In the genomic region with DNA sequence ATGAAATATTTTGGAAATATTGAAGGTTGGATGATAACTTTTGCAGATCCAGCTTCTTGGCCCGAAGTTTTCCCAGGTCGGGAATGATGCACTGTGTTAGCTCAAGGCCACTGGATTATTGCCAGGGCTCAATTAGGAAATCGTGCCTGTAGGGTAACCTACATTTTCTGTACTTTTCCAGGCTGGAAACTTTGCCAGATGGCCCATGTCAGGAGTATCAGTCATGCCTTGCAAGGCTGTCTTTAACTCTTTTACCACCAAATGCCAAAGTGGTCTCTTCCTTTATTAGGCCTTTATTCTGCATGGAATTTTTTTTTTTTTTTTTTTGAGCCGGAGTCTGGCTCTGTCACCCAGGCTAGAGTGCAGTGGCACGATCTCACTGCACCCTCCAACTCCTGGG, we compare ENCODE assay signal across 15 cellular contexts. TPM values are rescaled to one million over a fixed set of nuclear protein-coding genes. Genes with fewer than 3 reads are reported as not detected.
DNase-seq lines count a peak whose midpoint lies in the region; ATAC-seq, FAIRE-seq and TF ChIP-seq lines count a peak whose summit lies in the region.
"Had no signal": no experiment of that assay in that cellular context is flagged by ENCODE, and none has a peak within 500 bp of the region (broad histone marks: within the 10 kb centered on the region; RNA-seq: fewer than 3 reads in every experiment).

No MANE protein-coding gene starts in this region.

- H3K27ac ChIP-seq in A549 (peak overlapping the region; percentile 49 to 74), kidney (ENCODE audit: low read depth in 2 of 2, low read length in 2 of 2) (peak overlapping the region in 1 of 2 donors; percentile 29)
- H3K27ac ChIP-seq: coronary artery, left lung, upper lobe of left lung had no signal

- no peak for FAIRE-seq in A549 (lab: Jason Lieb, UNC)
- no peak for FAIRE-seq in kidney (lab: Jason Lieb, UNC)
- FAIRE-seq: TTC549 had no signal

- intact Hi-C loops in kidney (cut with DNase I) = no loop called here

- H3K4me1 ChIP-seq in A549 (peaks cover 31% of the 10 kb centered on the region), kidney (ENCODE audit: control insufficient read depth in 1 of 2, insufficient read depth in 1 of 2, low read depth in 1 of 2, low read length in 2 of 2) (peaks cover 9 to 17% of the 10 kb centered on the region in 2 donors)

- H3K9me3 ChIP-seq in A549 = no peaks in the 10 kb centered on the region
- H3K9me3 ChIP-seq in kidney (ENCODE audit: control insufficient read depth in 1 of 2, low read length in 2 of 2) = no peaks in the 10 kb centered on the region

- no peak overlapping the region for H3K4me3 ChIP-seq in A549
- H3K4me3 ChIP-seq in choroid plexus epithelial cell (ENCODE audit: low read depth, low read length) = no peak overlapping the region
- no peak overlapping the region for H3K4me3 ChIP-seq in kidney (ENCODE audit: low read length in 2 of 2)
- H3K4me3 ChIP-seq: coronary artery, left lung, upper lobe of left lung had no signal

- no peak for TF ChIP-seq RAD21 in A549 (conservative IDR thresholded peaks at IDR 0.05 in 1 of 2, IDR thresholded peaks at IDR 0.05 in 1 of 2)

- WGBS in A549 (ENCODE audit: missing lambda C conversion rate) = 40% methylated on average over 5 of the region's 5 CpGs

- no peak for TF ChIP-seq CTCF in A549 (IDR thresholded peaks at IDR 0.05)
- no peak for TF ChIP-seq CTCF in choroid plexus epithelial cell (conservative IDR thresholded peaks at IDR 0.05; ENCODE audit: low read depth, low read length)
- no peak for TF ChIP-seq CTCF in kidney (IDR thresholded peaks at IDR 0.05; ENCODE audit: borderline replicate concordance, extremely low read depth, insufficient read depth)

- peak; percentile 41 to 52; a peak in 4 of 6 replicates for ATAC-seq in A549
- ATAC-seq in GM21825 (IDR thresholded peaks at IDR 0.05; ENCODE audit: unreplicated experiment) = no peak
- ATAC-seq: left lung had no signal

- H3K4me2 ChIP-seq in A549 = peak overlapping the region; percentile 34

- no peak for TF ChIP-seq POLR2A in A549 (IDR thresholded peaks at IDR 0.05; ENCODE audit: low read length)

- POLR2A ChIA-PET in A549 (lab: Yijun Ruan, JAX) = interaction anchor here (5.3 kb wide), 1 partner anchor 8 kb away, joined by 28 read pairs; the partner anchor contains the start of gene SEC14L1

- TF ChIP-seq EP300 in A549 (IDR thresholded peaks at IDR 0.05) = no peak

- no peaks in the 10 kb centered on the region for H3K36me3 ChIP-seq in kidney (ENCODE audit: control insufficient read depth in 1 of 2, insufficient read depth in 2 of 2, low read length in 2 of 2)
- H3K36me3 ChIP-seq: left lung, upper lobe of left lung had no signal

- CTCF ChIA-PET in A549 (lab: Yijun Ruan, JAX) = interaction anchor here (1.1 to 2.2 kb wide), 4 partner anchors 10 to 65 kb away, joined by 3 to 9 read pairs (median 4); no protein-coding TSS in a partner anchor

- H3K9ac ChIP-seq in kidney (ENCODE audit: low read length in 2 of 2) = no peak overlapping the region

- DNase-seq in A549 (ENCODE audit: low read depth in 1 of 2, low spot score in 1 of 2) (no peak), NCI-H226 (peak; percentile 92), choroid plexus epithelial cell (ENCODE audit: low read depth) (peak; percentile 66), kidney (peak; percentile 13), HK-2 (ENCODE audit: unreplicated experiment) (no peak), NCI-H1092 (lab: John Stamatoyannopoulos, UW) (no peak)
- no peak for DNase-seq in effector CD4-positive, alpha-beta T cell
- DNase-seq: glutamatergic neuron; left lung; RPMI8226; stimulated activated CD4-positive, alpha-beta T cell treated with anti-CD3 and anti-CD28 coated beads, Interleukin-15, amount 100 ng/mL, for 24 hours; upper lobe of left lung had no signal

TF ChIP-seq in A549, 52 proteins besides CTCF, POLR2A, EP300 and RAD21:
- no peak for TF ChIP-seq CBX2 (IDR thresholded peaks at IDR 0.05; ENCODE audit: borderline replicate concordance, low read depth)
- TF ChIP-seq CEBPB (IDR thresholded peaks at IDR 0.05) = peak; percentile 17 to 31; a peak in 3 of 4 replicates

RNA-seq across cellular contexts. Expression of gene SEC14L1, which starts 8.8 kb away (rescaled TPM):
- polyA plus RNA-seq in A549 (2011; rRNA removed) (27.5 and 29.1 TPM in 2 replicates), A549 (2017; fragmentation: RNase III; extraction: RNeasy Plus Mini Kit Qiagen cat#74134 plus additional on column Dnase treatment) (32.2 to 40.4 TPM (median 40.4 TPM) in 3 replicates), kidney (ENCODE audit: insufficient read depth, low read depth, low replicate concordance) (49.2 TPM)
- 13.9 and 26.0 TPM in 2 replicates for polyA plus RNA-seq in A549 (2012; cell fraction: cytosol; rRNA removed)
- 24.6 and 30.1 TPM in 2 replicates for polyA plus RNA-seq in A549 (2012; cell fraction: nucleus; rRNA removed)
- polyA minus RNA-seq in A549 (2011; rRNA and poly(A)+ RNA removed) = 11.3 and 21.8 TPM in 2 replicates
- 157 TPM for total RNA-seq in kidney

Comparison
In these comparisons a context has a peak if more than half of its experiments do, and no peak if none do; other contexts are left out.
1. DNase-seq: peak in NCI-H226 (single experiment), choroid plexus epithelial cell (single experiment) and kidney (single experiment); none in A549 (0 of 2), HK-2 (single experiment), effector CD4-positive, alpha-beta T cell (single experiment) and NCI-H1092 (single experiment).